Comparison of ENCODE assay signal across 18 cellular contexts in genomic region chr14:24177041-24177825, GRCh38. TPM values are rescaled to one million over a fixed set of nuclear protein-coding genes. Genes with fewer than 3 reads are reported as not detected.
"Had no signal": no experiment of that assay in that cellular context is flagged by ENCODE, and none has a peak within 500 bp of the region (broad histone marks: within the 10 kb centered on the region; RNA-seq: fewer than 3 reads in every experiment).

No MANE protein-coding gene starts in this region.

- H3K27ac Mint-ChIP-seq: natural killer cell treated with Interleukin-12 subunit alpha and Interleukin-12 subunit beta and Interleukin-15 and Interleukin-18, amount 100 ng/mL, for 72 hours; stimulated activated effector memory CD8-positive, alpha-beta T cell treated with anti-CD3 and anti-CD28 coated beads, Interleukin-12 subunit alpha, Interleukin-12 subunit beta, amount 100 ng/mL, for 72 hours had no signal

- H3K27me3 Mint-ChIP-seq: natural killer cell treated with Interleukin-12 subunit alpha and Interleukin-12 subunit beta and Interleukin-15 and Interleukin-18, amount 100 ng/mL, for 72 hours had no signal

- ATAC-seq: activated CD4-positive, CD25-positive, alpha-beta regulatory T cell treated with anti-CD3 and anti-CD28 coated beads, Interleukin-2, amount 50 U/mL, for 24 hours; gastrocnemius medialis; heart left ventricle; natural killer cell treated with Interleukin-12 subunit alpha and Interleukin-12 subunit beta and Interleukin-15 and Interleukin-18, amount 100 ng/mL, for 72 hours; stimulated activated effector memory CD8-positive, alpha-beta T cell treated with anti-CD3 and anti-CD28 coated beads, Interleukin-12 subunit alpha, Interleukin-12 subunit beta, amount 100 ng/mL, for 72 hours had no signal

- H3K9me3 Mint-ChIP-seq: natural killer cell treated with Interleukin-12 subunit alpha and Interleukin-12 subunit beta and Interleukin-15 and Interleukin-18, amount 100 ng/mL, for 72 hours; stimulated activated effector memory CD8-positive, alpha-beta T cell treated with anti-CD3 and anti-CD28 coated beads, Interleukin-12 subunit alpha, Interleukin-12 subunit beta, amount 100 ng/mL, for 72 hours had no signal

- H3K4me3 Mint-ChIP-seq: immature natural killer cell; natural killer cell treated with Interleukin-12 subunit alpha and Interleukin-12 subunit beta and Interleukin-15 and Interleukin-18, amount 100 ng/mL, for 72 hours; stimulated activated effector memory CD8-positive, alpha-beta T cell treated with anti-CD3 and anti-CD28 coated beads, Interleukin-12 subunit alpha, Interleukin-12 subunit beta, amount 100 ng/mL, for 72 hours had no signal

- DNase-seq: activated CD4-positive, alpha-beta T cell treated with anti-CD3 and anti-CD28 coated beads, Interleukin-2, amount 50 U/mL, for 1 hour; activated gamma-delta T cell; dermis blood vessel endothelial cell; gastrocnemius medialis; heart left ventricle; immature natural killer cell; mesendoderm; ovary; substantia nigra; T-helper 9 cell had no signal

RNA-seq across cellular contexts. Expression of gene TSSK4, which starts 28.3 kb away (rescaled TPM):
- total RNA-seq: chondrocyte, dermis blood vessel endothelial cell, epithelial cell of proximal tubule, gastrocnemius medialis, lower leg skin, tibial nerve had no signal
- polyA plus RNA-seq: aorta had no signal
